1 cellular context compared by ENCODE assay signal in the genomic region with DNA sequence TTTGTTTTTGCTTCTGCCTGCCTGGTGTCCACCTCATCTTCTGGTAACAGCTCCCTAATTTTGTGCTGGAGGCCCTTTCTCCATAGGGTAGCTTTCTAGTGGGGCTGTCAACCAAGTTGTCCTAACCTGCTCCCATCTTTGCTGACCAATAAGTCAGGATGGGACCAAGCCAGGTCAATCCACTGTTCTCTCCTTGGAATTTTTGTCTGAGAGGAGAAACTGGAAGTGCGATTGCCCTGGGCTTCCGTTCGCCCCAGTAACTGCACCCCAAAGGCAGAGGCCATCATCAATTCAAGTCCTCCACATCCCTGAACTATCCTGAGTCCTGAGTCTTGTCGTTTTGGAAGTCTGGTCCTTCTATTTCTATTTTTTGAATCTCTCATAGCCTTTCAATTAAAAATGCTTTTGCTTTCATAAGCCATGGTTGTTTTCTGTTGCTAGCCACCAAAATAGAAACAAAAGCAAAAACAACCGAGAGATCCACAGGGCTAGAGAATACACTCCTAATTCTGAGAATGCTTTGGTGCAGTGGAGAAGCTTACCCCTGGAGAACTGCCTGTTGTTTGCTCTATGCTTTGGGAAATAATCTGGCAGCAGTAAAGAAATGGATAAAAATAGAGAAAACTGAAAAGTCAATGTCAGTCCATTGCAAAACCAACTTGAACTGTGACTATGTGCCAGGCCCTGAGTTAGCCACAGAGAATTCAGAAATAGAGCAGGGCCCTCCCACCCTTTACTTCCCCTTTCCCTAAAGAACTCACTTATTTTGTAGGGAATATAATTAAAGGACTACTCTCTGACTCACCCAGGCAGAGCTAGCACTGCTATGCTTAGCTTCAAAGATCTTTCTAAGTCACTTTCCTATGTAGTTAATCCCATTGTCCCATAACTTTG.
TF ChIP-seq lines count a peak whose summit lies in the region.

No MANE protein-coding gene starts in this region.

TF ChIP-seq in GM23338, 12 proteins besides CTCF, POLR2A, EP300 and RAD21 (continued from another document):
- TF ChIP-seq, protein P1, sequence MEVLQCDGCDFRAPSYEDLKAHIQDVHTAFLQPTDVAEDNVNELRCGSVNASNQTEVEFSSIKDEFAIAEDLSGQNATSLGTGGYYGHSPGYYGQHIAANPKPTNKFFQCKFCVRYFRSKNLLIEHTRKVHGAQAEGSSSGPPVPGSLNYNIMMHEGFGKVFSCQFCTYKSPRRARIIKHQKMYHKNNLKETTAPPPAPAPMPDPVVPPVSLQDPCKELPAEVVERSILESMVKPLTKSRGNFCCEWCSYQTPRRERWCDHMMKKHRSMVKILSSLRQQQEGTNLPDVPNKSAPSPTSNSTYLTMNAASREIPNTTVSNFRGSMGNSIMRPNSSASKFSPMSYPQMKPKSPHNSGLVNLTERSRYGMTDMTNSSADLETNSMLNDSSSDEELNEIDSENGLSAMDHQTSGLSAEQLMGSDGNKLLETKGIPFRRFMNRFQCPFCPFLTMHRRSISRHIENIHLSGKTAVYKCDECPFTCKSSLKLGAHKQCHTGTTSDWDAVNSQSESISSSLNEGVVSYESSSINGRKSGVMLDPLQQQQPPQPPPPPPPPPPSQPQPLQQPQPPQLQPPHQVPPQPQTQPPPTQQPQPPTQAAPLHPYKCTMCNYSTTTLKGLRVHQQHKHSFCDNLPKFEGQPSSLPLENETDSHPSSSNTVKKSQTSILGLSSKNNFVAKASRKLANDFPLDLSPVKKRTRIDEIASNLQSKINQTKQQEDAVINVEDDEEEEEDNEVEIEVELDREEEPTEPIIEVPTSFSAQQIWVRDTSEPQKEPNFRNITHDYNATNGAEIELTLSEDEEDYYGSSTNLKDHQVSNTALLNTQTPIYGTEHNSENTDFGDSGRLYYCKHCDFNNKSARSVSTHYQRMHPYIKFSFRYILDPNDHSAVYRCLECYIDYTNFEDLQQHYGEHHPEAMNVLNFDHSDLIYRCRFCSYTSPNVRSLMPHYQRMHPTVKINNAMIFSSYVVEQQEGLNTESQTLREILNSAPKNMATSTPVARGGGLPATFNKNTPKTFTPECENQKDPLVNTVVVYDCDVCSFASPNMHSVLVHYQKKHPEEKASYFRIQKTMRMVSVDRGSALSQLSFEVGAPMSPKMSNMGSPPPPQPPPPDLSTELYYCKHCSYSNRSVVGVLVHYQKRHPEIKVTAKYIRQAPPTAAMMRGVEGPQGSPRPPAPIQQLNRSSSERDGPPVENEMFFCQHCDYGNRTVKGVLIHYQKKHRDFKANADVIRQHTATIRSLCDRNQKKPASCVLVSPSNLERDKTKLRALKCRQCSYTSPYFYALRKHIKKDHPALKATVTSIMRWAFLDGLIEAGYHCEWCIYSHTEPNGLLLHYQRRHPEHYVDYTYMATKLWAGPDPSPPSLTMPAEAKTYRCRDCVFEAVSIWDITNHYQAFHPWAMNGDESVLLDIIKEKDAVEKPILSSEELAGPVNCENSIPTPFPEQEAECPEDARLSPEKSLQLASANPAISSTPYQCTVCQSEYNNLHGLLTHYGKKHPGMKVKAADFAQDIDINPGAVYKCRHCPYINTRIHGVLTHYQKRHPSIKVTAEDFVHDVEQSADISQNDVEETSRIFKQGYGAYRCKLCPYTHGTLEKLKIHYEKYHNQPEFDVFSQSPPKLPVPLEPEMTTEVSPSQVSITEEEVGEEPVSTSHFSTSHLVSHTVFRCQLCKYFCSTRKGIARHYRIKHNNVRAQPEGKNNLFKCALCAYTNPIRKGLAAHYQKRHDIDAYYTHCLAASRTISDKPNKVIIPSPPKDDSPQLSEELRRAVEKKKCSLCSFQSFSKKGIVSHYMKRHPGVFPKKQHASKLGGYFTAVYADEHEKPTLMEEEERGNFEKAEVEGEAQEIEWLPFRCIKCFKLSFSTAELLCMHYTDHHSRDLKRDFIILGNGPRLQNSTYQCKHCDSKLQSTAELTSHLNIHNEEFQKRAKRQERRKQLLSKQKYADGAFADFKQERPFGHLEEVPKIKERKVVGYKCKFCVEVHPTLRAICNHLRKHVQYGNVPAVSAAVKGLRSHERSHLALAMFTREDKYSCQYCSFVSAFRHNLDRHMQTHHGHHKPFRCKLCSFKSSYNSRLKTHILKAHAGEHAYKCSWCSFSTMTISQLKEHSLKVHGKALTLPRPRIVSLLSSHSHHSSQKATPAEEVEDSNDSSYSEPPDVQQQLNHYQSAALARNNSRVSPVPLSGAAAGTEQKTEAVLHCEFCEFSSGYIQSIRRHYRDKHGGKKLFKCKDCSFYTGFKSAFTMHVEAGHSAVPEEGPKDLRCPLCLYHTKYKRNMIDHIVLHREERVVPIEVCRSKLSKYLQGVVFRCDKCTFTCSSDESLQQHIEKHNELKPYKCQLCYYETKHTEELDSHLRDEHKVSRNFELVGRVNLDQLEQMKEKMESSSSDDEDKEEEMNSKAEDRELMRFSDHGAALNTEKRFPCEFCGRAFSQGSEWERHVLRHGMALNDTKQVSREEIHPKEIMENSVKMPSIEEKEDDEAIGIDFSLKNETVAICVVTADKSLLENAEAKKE (CRISPR knock-in tag; IDR thresholded peaks at IDR 0.05), result no peak
